In the genomic region with DNA sequence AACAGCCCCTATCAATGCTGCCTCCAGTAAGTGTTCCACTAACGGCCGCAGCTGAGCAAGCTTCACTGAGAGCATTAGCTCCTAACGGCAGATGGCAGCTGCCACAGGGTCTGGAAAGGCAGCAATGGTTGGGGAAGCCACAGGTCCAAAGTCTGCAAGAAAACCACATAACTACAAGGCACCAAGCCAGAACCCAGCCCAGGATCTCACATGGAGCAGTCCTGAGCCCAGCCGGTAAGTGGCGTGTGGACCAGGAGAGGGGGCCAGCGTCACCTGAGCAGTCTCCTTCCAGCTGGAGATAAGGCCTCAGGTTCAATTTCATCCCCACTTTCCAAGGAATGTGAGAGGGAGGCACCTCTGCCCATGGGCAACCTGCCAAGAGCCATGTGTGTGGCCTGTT, we compare ENCODE assay signal across 19 cellular contexts. TPM values are rescaled to one million over a fixed set of nuclear protein-coding genes. Genes with fewer than 3 reads are reported as not detected.
DNase-seq lines count a peak whose midpoint lies in the region; ATAC-seq and TF ChIP-seq lines count a peak whose summit lies in the region.
"Had no signal": no experiment of that assay in that cellular context is flagged by ENCODE, and none has a peak within 500 bp of the region (broad histone marks: within the 10 kb centered on the region; RNA-seq: fewer than 3 reads in every experiment).

No MANE protein-coding gene starts in this region.

- H3K4me3 ChIP-seq in mucosa of descending colon (no peak overlapping the region), right cardiac atrium (ENCODE audit: low read length) (no peak overlapping the region)
- H3K4me3 ChIP-seq: right atrium auricular region, SJCRH30 had no signal

- no peaks in the 10 kb centered on the region for H3K27me3 ChIP-seq in right cardiac atrium (ENCODE audit: control insufficient read depth, insufficient read depth)
- H3K27me3 ChIP-seq: right atrium auricular region had no signal

- peak; percentile 53 for DNase-seq in DMS79 (lab: John Stamatoyannopoulos, UW)
- peak; percentile 54 for DNase-seq in HT-29 (ENCODE audit: low spot score)
- peak; percentile 32 for DNase-seq in WTC11 (ENCODE audit: low spot score)
- peak; percentile 61 to 81 (median 65) for DNase-seq in mucosa of descending colon
- no peak for DNase-seq in right cardiac atrium
- DNase-seq: activated CD4-positive, alpha-beta T cell treated with anti-CD3 and anti-CD28 coated beads for 4 hours; activated CD8-positive, alpha-beta memory T cell treated with anti-CD3 and anti-CD28 coated beads, Interleukin-2, amount 50 U/mL, for 4 hours; activated naive CD4-positive, alpha-beta T cell; cortex of kidney; HFFc6; mesendoderm; NCI-H226; stimulated activated CD4-positive, alpha-beta T cell treated with anti-CD3 and anti-CD28 coated beads, Interleukin-1b, Interleukin-23, amount 100 ng/mL, for 48 hours had no signal

- CTCF ChIA-PET in WTC11 (lab: Charles Lee), result interaction anchor here (0.7 to 2.5 kb wide), 8 partner anchors 13 to 460 kb away, joined by 3 to 11 read pairs (median 6); a partner anchor contains a TSS

- H3K9me3 ChIP-seq in mucosa of descending colon (no peaks in the 10 kb centered on the region), right cardiac atrium (ENCODE audit: control insufficient read depth, low read length) (no peaks in the 10 kb centered on the region)
- H3K9me3 ChIP-seq: right atrium auricular region, SJCRH30 had no signal

- no peaks in the 10 kb centered on the region for H3K9me3 Mint-ChIP-seq in WTC11
- H3K9me3 Mint-ChIP-seq: HFFc6 had no signal

- no peaks in the 10 kb centered on the region for H3K4me1 ChIP-seq in mucosa of descending colon (ENCODE audit: low read depth)
- no peaks in the 10 kb centered on the region for H3K4me1 ChIP-seq in right cardiac atrium (ENCODE audit: control insufficient read depth, insufficient read depth, low read length)
- H3K4me1 ChIP-seq: right atrium auricular region, SJCRH30 had no signal

- H3K4me3 Mint-ChIP-seq in WTC11, result no peak overlapping the region
- H3K4me3 Mint-ChIP-seq: HFFc6 had no signal

- H3K27ac Mint-ChIP-seq in WTC11, result no peak overlapping the region
- H3K27ac Mint-ChIP-seq: HFFc6 had no signal

- intact Hi-C loops in mucosa of descending colon (cut with DNase I, micrococcal nuclease), result no loop called here
- intact Hi-C loops in right cardiac atrium (cut with DNase I), result no loop called here

- H3K36me3 Mint-ChIP-seq in WTC11, result no peaks in the 10 kb centered on the region

- no peak overlapping the region for H3K27ac ChIP-seq in right cardiac atrium (ENCODE audit: low read length)
- H3K27ac ChIP-seq: right atrium auricular region, SJCRH30 had no signal

- POLR2A ChIA-PET in WTC11 (lab: Charles Lee), result interaction anchor here (2.4 kb wide), 1 partner anchor 13 kb away, joined by 5 read pairs; a partner anchor contains a TSS

- no peak for TF ChIP-seq CTCF in WTC11 (IDR thresholded peaks at IDR 0.05)
- no peak for TF ChIP-seq CTCF in mucosa of descending colon (IDR thresholded peaks at IDR 0.05)

- H3K4me1 Mint-ChIP-seq in WTC11, result peaks cover 2% of the 10 kb centered on the region; the same call in 1 of the 2 replicates

- 61% methylated on average over 6 of the region's 6 CpGs for WGBS in right cardiac atrium

- no peaks in the 10 kb centered on the region for H3K36me3 ChIP-seq in mucosa of descending colon (ENCODE audit: low read depth)
- H3K36me3 ChIP-seq: right atrium auricular region, SJCRH30 had no signal

- H3K27me3 Mint-ChIP-seq in WTC11 (ENCODE audit: low read depth), result no peaks in the 10 kb centered on the region

- ATAC-seq in WTC11, result peak; percentile 79
- peak; percentile 95 for ATAC-seq in mucosa of descending colon
- ATAC-seq in right cardiac atrium, result no peak
- ATAC-seq in HG03280 (IDR thresholded peaks at IDR 0.05; ENCODE audit: unreplicated experiment), result no peak
- no peak for ATAC-seq in esophagus mucosa

TF ChIP-seq in WTC11, 78 proteins besides CTCF, POLR2A, EP300 and RAD21:
- TF ChIP-seq NFATC4 (CRISPR knock-in tag; IDR thresholded peaks at IDR 0.05) (no peak), RELA (CRISPR knock-in tag; IDR thresholded peaks at IDR 0.05; ENCODE audit: borderline replicate concordance) (no peak), FOXP1 (CRISPR knock-in tag; IDR thresholded peaks at IDR 0.05; ENCODE audit: borderline replicate concordance) (no peak), CREM (CRISPR knock-in tag; IDR thresholded peaks at IDR 0.05) (no peak), ZNF138 (CRISPR knock-in tag; conservative IDR thresholded peaks at IDR 0.05) (no peak), NR2C2 (CRISPR knock-in tag; IDR thresholded peaks at IDR 0.05) (no peak), JUN (CRISPR knock-in tag; IDR thresholded peaks at IDR 0.05) (no peak), TCF7 (CRISPR knock-in tag; IDR thresholded peaks at IDR 0.05; ENCODE audit: low read depth) (no peak), SMAD4 (CRISPR knock-in tag; IDR thresholded peaks at IDR 0.05) (no peak), SP1 (CRISPR knock-in tag; conservative IDR thresholded peaks at IDR 0.05) (no peak)
- TF ChIP-seq, protein P1, sequence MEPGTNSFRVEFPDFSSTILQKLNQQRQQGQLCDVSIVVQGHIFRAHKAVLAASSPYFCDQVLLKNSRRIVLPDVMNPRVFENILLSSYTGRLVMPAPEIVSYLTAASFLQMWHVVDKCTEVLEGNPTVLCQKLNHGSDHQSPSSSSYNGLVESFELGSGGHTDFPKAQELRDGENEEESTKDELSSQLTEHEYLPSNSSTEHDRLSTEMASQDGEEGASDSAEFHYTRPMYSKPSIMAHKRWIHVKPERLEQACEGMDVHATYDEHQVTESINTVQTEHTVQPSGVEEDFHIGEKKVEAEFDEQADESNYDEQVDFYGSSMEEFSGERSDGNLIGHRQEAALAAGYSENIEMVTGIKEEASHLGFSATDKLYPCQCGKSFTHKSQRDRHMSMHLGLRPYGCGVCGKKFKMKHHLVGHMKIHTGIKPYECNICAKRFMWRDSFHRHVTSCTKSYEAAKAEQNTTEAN (CRISPR knock-in tag; IDR thresholded peaks at IDR 0.05), result no peak
- TF ChIP-seq, protein P2, sequence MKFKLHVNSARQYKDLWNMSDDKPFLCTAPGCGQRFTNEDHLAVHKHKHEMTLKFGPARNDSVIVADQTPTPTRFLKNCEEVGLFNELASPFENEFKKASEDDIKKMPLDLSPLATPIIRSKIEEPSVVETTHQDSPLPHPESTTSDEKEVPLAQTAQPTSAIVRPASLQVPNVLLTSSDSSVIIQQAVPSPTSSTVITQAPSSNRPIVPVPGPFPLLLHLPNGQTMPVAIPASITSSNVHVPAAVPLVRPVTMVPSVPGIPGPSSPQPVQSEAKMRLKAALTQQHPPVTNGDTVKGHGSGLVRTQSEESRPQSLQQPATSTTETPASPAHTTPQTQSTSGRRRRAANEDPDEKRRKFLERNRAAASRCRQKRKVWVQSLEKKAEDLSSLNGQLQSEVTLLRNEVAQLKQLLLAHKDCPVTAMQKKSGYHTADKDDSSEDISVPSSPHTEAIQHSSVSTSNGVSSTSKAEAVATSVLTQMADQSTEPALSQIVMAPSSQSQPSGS (CRISPR knock-in tag; IDR thresholded peaks at IDR 0.05; ENCODE audit: borderline replicate concordance, low read depth), result no peak
- TF ChIP-seq, protein P3, sequence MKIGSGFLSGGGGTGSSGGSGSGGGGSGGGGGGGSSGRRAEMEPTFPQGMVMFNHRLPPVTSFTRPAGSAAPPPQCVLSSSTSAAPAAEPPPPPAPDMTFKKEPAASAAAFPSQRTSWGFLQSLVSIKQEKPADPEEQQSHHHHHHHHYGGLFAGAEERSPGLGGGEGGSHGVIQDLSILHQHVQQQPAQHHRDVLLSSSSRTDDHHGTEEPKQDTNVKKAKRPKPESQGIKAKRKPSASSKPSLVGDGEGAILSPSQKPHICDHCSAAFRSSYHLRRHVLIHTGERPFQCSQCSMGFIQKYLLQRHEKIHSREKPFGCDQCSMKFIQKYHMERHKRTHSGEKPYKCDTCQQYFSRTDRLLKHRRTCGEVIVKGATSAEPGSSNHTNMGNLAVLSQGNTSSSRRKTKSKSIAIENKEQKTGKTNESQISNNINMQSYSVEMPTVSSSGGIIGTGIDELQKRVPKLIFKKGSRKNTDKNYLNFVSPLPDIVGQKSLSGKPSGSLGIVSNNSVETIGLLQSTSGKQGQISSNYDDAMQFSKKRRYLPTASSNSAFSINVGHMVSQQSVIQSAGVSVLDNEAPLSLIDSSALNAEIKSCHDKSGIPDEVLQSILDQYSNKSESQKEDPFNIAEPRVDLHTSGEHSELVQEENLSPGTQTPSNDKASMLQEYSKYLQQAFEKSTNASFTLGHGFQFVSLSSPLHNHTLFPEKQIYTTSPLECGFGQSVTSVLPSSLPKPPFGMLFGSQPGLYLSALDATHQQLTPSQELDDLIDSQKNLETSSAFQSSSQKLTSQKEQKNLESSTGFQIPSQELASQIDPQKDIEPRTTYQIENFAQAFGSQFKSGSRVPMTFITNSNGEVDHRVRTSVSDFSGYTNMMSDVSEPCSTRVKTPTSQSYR (CRISPR knock-in tag; IDR thresholded peaks at IDR 0.05), result no peak
- TF ChIP-seq, protein P4, sequence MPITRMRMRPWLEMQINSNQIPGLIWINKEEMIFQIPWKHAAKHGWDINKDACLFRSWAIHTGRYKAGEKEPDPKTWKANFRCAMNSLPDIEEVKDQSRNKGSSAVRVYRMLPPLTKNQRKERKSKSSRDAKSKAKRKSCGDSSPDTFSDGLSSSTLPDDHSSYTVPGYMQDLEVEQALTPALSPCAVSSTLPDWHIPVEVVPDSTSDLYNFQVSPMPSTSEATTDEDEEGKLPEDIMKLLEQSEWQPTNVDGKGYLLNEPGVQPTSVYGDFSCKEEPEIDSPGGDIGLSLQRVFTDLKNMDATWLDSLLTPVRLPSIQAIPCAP (CRISPR knock-in tag; IDR thresholded peaks at IDR 0.05), result no peak
- TF ChIP-seq, protein P5, sequence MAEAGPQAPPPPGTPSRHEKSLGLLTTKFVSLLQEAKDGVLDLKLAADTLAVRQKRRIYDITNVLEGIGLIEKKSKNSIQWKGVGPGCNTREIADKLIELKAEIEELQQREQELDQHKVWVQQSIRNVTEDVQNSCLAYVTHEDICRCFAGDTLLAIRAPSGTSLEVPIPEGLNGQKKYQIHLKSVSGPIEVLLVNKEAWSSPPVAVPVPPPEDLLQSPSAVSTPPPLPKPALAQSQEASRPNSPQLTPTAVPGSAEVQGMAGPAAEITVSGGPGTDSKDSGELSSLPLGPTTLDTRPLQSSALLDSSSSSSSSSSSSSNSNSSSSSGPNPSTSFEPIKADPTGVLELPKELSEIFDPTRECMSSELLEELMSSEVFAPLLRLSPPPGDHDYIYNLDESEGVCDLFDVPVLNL (CRISPR knock-in tag; IDR thresholded peaks at IDR 0.05; ENCODE audit: borderline replicate concordance, low read depth), result no peak
- TF ChIP-seq, protein P6, sequence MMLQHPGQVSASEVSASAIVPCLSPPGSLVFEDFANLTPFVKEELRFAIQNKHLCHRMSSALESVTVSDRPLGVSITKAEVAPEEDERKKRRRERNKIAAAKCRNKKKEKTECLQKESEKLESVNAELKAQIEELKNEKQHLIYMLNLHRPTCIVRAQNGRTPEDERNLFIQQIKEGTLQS (CRISPR knock-in tag; conservative IDR thresholded peaks at IDR 0.05), result no peak

RNA-seq across cellular contexts. Expression of a gene that starts 13.2 kb away (rescaled TPM):
- total RNA-seq in HT-29 (2014; rRNA removed; shearing (Covaris generic)), result 0.05 and 0.10 TPM in 2 replicates
- total RNA-seq in WTC11 (2021), result 9.5 to 12.1 TPM (median 9.6 TPM) in 3 replicates
- under 1 TPM in 2 of 3 donors, not detected in 1; 0.16 to 0.43 TPM for total RNA-seq in mucosa of descending colon
- total RNA-seq in right cardiac atrium, result not detected
- 0.02 TPM for polyA plus RNA-seq in right cardiac atrium
- total RNA-seq in esophagus mucosa, result not detected
- total RNA-seq: glomerular endothelial cell, OCI-LY7, right atrium auricular region had no signal

Comparison
In these comparisons a context has a peak if more than half of its experiments do, and no peak if none do; other contexts are left out.
1. DNase-seq: peak in DMS79 (single experiment), HT-29 (single experiment), WTC11 (single experiment) and mucosa of descending colon (3 of 3); none in right cardiac atrium (0 of 3).
2. ATAC-seq: peak in WTC11 (single experiment) and mucosa of descending colon (single experiment); none in right cardiac atrium (0 of 2), HG03280 (single experiment) and esophagus mucosa (single experiment).